In the genomic region with DNA sequence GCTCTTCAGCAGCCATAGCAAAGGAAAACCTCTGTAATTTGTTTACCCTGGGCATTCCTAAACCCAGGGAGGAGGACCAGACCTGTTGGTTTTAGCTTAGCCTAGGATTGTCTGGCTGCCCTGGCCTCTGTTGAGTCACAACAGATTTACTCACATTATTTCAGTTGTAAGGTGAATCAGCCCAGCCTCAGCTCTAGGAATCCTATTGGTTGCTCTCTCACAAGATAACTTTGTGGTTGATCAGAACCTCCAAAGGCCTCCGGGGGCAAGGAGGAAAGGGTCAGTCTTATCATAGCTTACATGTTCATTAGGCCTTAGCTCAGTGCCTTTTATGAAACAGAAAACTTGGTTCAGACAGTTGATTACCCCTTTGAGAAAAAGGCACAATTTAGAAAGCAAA, we compare ENCODE assay signal across 1 cellular context.
TF ChIP-seq lines count a peak whose summit lies in the region.

No MANE protein-coding gene starts in this region.

TF ChIP-seq in GM23338, 12 proteins besides CTCF, POLR2A, EP300 and RAD21 (continued from another document):
- TF ChIP-seq, protein P1, sequence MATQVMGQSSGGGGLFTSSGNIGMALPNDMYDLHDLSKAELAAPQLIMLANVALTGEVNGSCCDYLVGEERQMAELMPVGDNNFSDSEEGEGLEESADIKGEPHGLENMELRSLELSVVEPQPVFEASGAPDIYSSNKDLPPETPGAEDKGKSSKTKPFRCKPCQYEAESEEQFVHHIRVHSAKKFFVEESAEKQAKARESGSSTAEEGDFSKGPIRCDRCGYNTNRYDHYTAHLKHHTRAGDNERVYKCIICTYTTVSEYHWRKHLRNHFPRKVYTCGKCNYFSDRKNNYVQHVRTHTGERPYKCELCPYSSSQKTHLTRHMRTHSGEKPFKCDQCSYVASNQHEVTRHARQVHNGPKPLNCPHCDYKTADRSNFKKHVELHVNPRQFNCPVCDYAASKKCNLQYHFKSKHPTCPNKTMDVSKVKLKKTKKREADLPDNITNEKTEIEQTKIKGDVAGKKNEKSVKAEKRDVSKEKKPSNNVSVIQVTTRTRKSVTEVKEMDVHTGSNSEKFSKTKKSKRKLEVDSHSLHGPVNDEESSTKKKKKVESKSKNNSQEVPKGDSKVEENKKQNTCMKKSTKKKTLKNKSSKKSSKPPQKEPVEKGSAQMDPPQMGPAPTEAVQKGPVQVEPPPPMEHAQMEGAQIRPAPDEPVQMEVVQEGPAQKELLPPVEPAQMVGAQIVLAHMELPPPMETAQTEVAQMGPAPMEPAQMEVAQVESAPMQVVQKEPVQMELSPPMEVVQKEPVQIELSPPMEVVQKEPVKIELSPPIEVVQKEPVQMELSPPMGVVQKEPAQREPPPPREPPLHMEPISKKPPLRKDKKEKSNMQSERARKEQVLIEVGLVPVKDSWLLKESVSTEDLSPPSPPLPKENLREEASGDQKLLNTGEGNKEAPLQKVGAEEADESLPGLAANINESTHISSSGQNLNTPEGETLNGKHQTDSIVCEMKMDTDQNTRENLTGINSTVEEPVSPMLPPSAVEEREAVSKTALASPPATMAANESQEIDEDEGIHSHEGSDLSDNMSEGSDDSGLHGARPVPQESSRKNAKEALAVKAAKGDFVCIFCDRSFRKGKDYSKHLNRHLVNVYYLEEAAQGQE (IDR thresholded peaks at IDR 0.05; ENCODE audit: unreplicated experiment), result no peak
- TF ChIP-seq STAT1 (IDR thresholded peaks at IDR 0.05; ENCODE audit: unreplicated experiment) (no peak), NANOG (IDR thresholded peaks at IDR 0.05; ENCODE audit: borderline replicate concordance) (no peak), JUNB (IDR thresholded peaks at IDR 0.05; ENCODE audit: unreplicated experiment) (no peak)
TF ChIP-seq in GM23338: peak in this region for 0.
